ENCODE assay signal across 8 cellular contexts in genomic region chr10:63866075-63866746, GRCh38.
DNase-seq lines count a peak whose midpoint lies in the region; ATAC-seq and TF ChIP-seq lines count a peak whose summit lies in the region.

No MANE protein-coding gene starts in this region.

- H3K79me2 ChIP-seq in SK-N-SH (ENCODE audit: insufficient read depth): no peaks in the 10 kb centered on the region

- H2AFZ ChIP-seq in SK-N-SH (ENCODE audit: low read depth): peak overlapping the region; percentile 50; the same call in 1 of the 2 replicates

- peak; percentile 83 for TF ChIP-seq CTCF in SK-N-SH (IDR thresholded peaks at IDR 0.05)
- peak; percentile 12 to 77 (median 59) for TF ChIP-seq CTCF in gastrocnemius medialis (IDR thresholded peaks at IDR 0.05 in 4 of 5, conservative IDR thresholded peaks at IDR 0.05 in 1 of 5)

- 15% methylated on average over 16 of the region's 16 CpGs for WGBS in SK-N-SH (ENCODE audit: low lambda C conversion rate)

- POLR2A ChIA-PET in SK-N-SH (lab: Yijun Ruan, JAX): no interaction called here

- no peak overlapping the region for H3K27ac ChIP-seq in SK-N-SH (ENCODE audit: low read depth in 2 of 2, low read length in 1 of 2)
- no peak overlapping the region for H3K27ac ChIP-seq in gastrocnemius medialis

- H3K36me3 ChIP-seq in SK-N-SH (replicated peaks in 1 of 2; ENCODE audit: control insufficient read depth in 1 of 2, insufficient read depth in 2 of 2, low read length in 1 of 2) (no peaks in the 10 kb centered on the region), gastrocnemius medialis (no peaks in the 10 kb centered on the region)

- no peak overlapping the region for H3K9ac ChIP-seq in SK-N-SH

- intact Hi-C loops in gastrocnemius medialis (cut with DNase I; ENCODE audit: low total_unique reads): no loop called here

- CTCF ChIA-PET in SK-N-SH (lab: Yijun Ruan, JAX): interaction anchor here (0.6 to 6.0 kb wide), 58 partner anchors 8 to 1273 kb away, joined by 3 to 117 read pairs (median 4); no protein-coding TSS in a partner anchor

- H3K9me3 ChIP-seq in SK-N-SH (no peaks in the 10 kb centered on the region), gastrocnemius medialis (no peaks in the 10 kb centered on the region)

- no peaks in the 10 kb centered on the region for H4K20me1 ChIP-seq in SK-N-SH (ENCODE audit: insufficient read depth)

- H3K4me3 ChIP-seq in SK-N-SH (ENCODE audit: low read depth in 2 of 2, low read length in 1 of 2) (peak overlapping the region in 1 of 2 experiments; percentile 36; a peak in 1 of 4 replicates), gastrocnemius medialis (peak overlapping the region in 2 of 4 donors; percentile 22 to 59)

- TF ChIP-seq POLR2A in gastrocnemius medialis (IDR thresholded peaks at IDR 0.05): no peak

- TF ChIP-seq RAD21 in SK-N-SH (IDR thresholded peaks at IDR 0.05; ENCODE audit: low read length): peak; percentile 80

- peak; percentile 78 for ATAC-seq in GM21825 (IDR thresholded peaks at IDR 0.05; ENCODE audit: unreplicated experiment)
- ATAC-seq in gastrocnemius medialis: peak; percentile 53 to 65

- peak; percentile 12 for DNase-seq in NCI-H2107 treated with DMSO at 0.1 percent for 48 hours (lab: John Stamatoyannopoulos, UW; ENCODE audit: unreplicated experiment)
- DNase-seq in NCI-H2107 (lab: John Stamatoyannopoulos, UW): no peak
- DNase-seq in HuH-7.5 (ENCODE audit: low spot score): peak; percentile 26
- DNase-seq in SK-N-SH: peak; percentile 74
- DNase-seq in amygdala (lab: John Stamatoyannopoulos, UW): peak in 46 of 56 donors; percentile 1 to 74 (median 18)
- peak; percentile 43 to 53 for DNase-seq in hippocampal formation (lab: John Stamatoyannopoulos, UW)
- DNase-seq in gastrocnemius medialis: no peak

- TF ChIP-seq EP300 in SK-N-SH (IDR thresholded peaks at IDR 0.05; ENCODE audit: borderline replicate concordance in 1 of 2, low read depth in 1 of 2, low read length in 1 of 2): no peak

- in situ Hi-C loops in gastrocnemius medialis (cut with MboI; ENCODE audit: low sequenced_read_pairs in 4 of 4): no loop called here

- H3K4me1 ChIP-seq in SK-N-SH (ENCODE audit: control insufficient read depth in 1 of 2, insufficient read depth in 2 of 2, low read depth in 1 of 2, low read length in 1 of 2) (peaks cover 0 to 8% of the 10 kb centered on the region in 2 experiments; a peak in 1 of 4 replicates), gastrocnemius medialis (peaks cover 0 to 6% of the 10 kb centered on the region in 2 donors)

- no peaks in the 10 kb centered on the region for H3F3A ChIP-seq in SK-N-SH (replicated peaks; ENCODE audit: insufficient read depth)

- peaks cover 4% of the 10 kb centered on the region; the same call in 1 of the 2 replicates for H3K27me3 ChIP-seq in SK-N-SH (ENCODE audit: insufficient read depth)
- H3K27me3 ChIP-seq in gastrocnemius medialis: peaks cover 0 to 3% (median 0%) of the 10 kb centered on the region in 3 donors

- peak overlapping the region; percentile 52 for H3K4me2 ChIP-seq in SK-N-SH

- H3K9me2 ChIP-seq in SK-N-SH: no peaks in the 10 kb centered on the region

TF ChIP-seq in SK-N-SH, 30 proteins besides CTCF, POLR2A, EP300 and RAD21:
- TF ChIP-seq FOXJ3 (CRISPR knock-in tag; IDR thresholded peaks at IDR 0.05) (no peak), SMC3 (IDR thresholded peaks at IDR 0.05; ENCODE audit: low read depth, low read length) (peak; percentile 47)

Comparison
In these comparisons a context has a peak if more than half of its experiments do, and no peak if none do; other contexts are left out.
1. DNase-seq: peak in NCI-H2107 treated with DMSO at 0.1 percent for 48 hours (single experiment), HuH-7.5 (single experiment), SK-N-SH (single experiment), amygdala (46 of 56) and hippocampal formation (2 of 2); none in NCI-H2107 (single experiment) and gastrocnemius medialis (0 of 2).